ENCODE assay signal across 17 cellular contexts in the genomic region with DNA sequence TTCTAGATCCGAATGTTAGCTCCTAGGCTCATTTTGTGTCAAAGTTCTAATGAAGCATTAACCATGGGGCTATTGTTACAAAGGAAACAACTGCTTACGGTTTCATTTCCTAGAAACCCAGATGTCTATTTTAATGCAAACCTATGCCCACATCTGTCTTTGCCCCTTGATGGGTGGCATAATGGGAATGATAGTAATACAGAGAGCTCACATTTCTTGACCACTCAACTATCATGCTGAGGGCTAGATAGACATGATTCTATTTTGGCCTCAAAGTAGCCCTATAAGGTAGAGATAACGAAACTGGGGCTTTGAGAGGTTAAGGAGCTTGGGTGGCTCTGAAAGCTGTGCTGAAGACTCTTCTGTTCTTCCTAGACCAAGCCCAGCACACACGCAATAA. TPM values are rescaled to one million over a fixed set of nuclear protein-coding genes. Genes with fewer than 3 reads are reported as not detected.
DNase-seq lines count a peak whose midpoint lies in the region; ATAC-seq and TF ChIP-seq lines count a peak whose summit lies in the region.
"Had no signal": no experiment of that assay in that cellular context is flagged by ENCODE, and none has a peak within 500 bp of the region (broad histone marks: within the 10 kb centered on the region; RNA-seq: fewer than 3 reads in every experiment).

No MANE protein-coding gene starts in this region.

- intact Hi-C loops in left ventricle myocardium superior (cut with micrococcal nuclease), result no loop called here
- intact Hi-C loops in breast epithelium (cut with DNase I; ENCODE audit: low total_unique reads), result no loop called here

- no peaks in the 10 kb centered on the region for H4K20me1 ChIP-seq in DOHH2 (ENCODE audit: control insufficient read depth, insufficient read depth, low read depth, low read length)

- TF ChIP-seq CTCF in DOHH2 (IDR thresholded peaks at IDR 0.05; ENCODE audit: low read depth, low read length, poor library complexity, severe bottlenecking), result no peak
- no peak for TF ChIP-seq CTCF in nephron progenitor cell (IDR thresholded peaks at IDR 0.05)
- no peak for TF ChIP-seq CTCF in breast epithelium (IDR thresholded peaks at IDR 0.05)

- H3K27me3 Mint-ChIP-seq in nephron progenitor cell (ENCODE audit: low read depth, poor library complexity), result no peaks in the 10 kb centered on the region
- H3K27me3 Mint-ChIP-seq: activated CD4-positive, alpha-beta memory T cell treated with anti-CD3 and anti-CD28 coated beads for 36 hours had no signal

- H3K9me2 ChIP-seq in DOHH2 (replicated peaks; ENCODE audit: control insufficient read depth, low read length), result no peaks in the 10 kb centered on the region

- TF ChIP-seq POLR2A in breast epithelium (IDR thresholded peaks at IDR 0.05), result no peak

- H3K4me1 Mint-ChIP-seq in nephron progenitor cell, result no peaks in the 10 kb centered on the region

- DNase-seq in NCI-H2227 treated with DMSO at 0.1 percent for 48 hours (lab: John Stamatoyannopoulos, UW), result no peak
- DNase-seq in nephron progenitor cell, result no peak
- DNase-seq in left ventricle myocardium superior, result no peak
- DNase-seq in breast epithelium (ENCODE audit: low spot score in 2 of 2), result no peak
- DNase-seq: activated CD4-positive, alpha-beta memory T cell treated with anti-CD3 and anti-CD28 coated beads for 36 hours; caudate nucleus; NCI-H1930; T-helper 17 cell; uterus had no signal

- H3K9me3 ChIP-seq in DOHH2 (ENCODE audit: control insufficient read depth, insufficient read depth, low read length) (no peaks in the 10 kb centered on the region), breast epithelium (peaks cover 4 to 7% of the 10 kb centered on the region in 2 donors)
- H3K9me3 ChIP-seq: neutrophil, uterus had no signal

- no peaks in the 10 kb centered on the region for H3K36me3 Mint-ChIP-seq in nephron progenitor cell (ENCODE audit: low read depth)
- H3K36me3 Mint-ChIP-seq: activated CD4-positive, alpha-beta memory T cell treated with anti-CD3 and anti-CD28 coated beads for 36 hours had no signal

- peaks cover 51% of the 10 kb centered on the region for H3K4me1 ChIP-seq in DOHH2 (ENCODE audit: control insufficient read depth, low read length)
- no peaks in the 10 kb centered on the region for H3K4me1 ChIP-seq in breast epithelium
- H3K4me1 ChIP-seq: uterus had no signal

- peak; percentile 67 for ATAC-seq in GM19395 (IDR thresholded peaks at IDR 0.05; ENCODE audit: unreplicated experiment)
- peak; percentile 63 for ATAC-seq in HG02852 (IDR thresholded peaks at IDR 0.05; ENCODE audit: unreplicated experiment)
- peak; percentile 68 for ATAC-seq in HG03565 (IDR thresholded peaks at IDR 0.05; ENCODE audit: unreplicated experiment)
- ATAC-seq in left ventricle myocardium superior, result no peak
- ATAC-seq: HCT116, T-helper 17 cell had no signal

- no peak overlapping the region for H3K27ac ChIP-seq in DOHH2 (ENCODE audit: low read depth, low read length)
- H3K27ac ChIP-seq in breast epithelium, result no peak overlapping the region
- H3K27ac ChIP-seq: neutrophil, uterus had no signal

- peak overlapping the region; percentile 84 for H3K4me2 ChIP-seq in DOHH2 (ENCODE audit: low read length)

- H3K36me3 ChIP-seq in DOHH2 (ENCODE audit: control insufficient read depth, low read length), result peaks cover 5% of the 10 kb centered on the region; the same call in 1 of the 2 replicates
- no peaks in the 10 kb centered on the region for H3K36me3 ChIP-seq in breast epithelium
- H3K36me3 ChIP-seq: neutrophil, uterus had no signal

- no peaks in the 10 kb centered on the region for H3K79me2 ChIP-seq in DOHH2 (ENCODE audit: control insufficient read depth, low read length)

- no peak overlapping the region for H3K4me3 ChIP-seq in DOHH2 (ENCODE audit: low read length)
- no peak overlapping the region for H3K4me3 ChIP-seq in breast epithelium
- H3K4me3 ChIP-seq: lung, uterus had no signal

- H3K27me3 ChIP-seq in DOHH2 (ENCODE audit: control insufficient read depth, low read length) (no peaks in the 10 kb centered on the region), breast epithelium (peaks cover 0 to 19% of the 10 kb centered on the region in 2 donors)
- H3K27me3 ChIP-seq: neutrophil, uterus had no signal

- H3K9me3 Mint-ChIP-seq in nephron progenitor cell, result peaks cover 56% of the 10 kb centered on the region
- H3K9me3 Mint-ChIP-seq: activated CD4-positive, alpha-beta memory T cell treated with anti-CD3 and anti-CD28 coated beads for 36 hours had no signal

- no peaks in the 10 kb centered on the region for H3F3A ChIP-seq in DOHH2 (ENCODE audit: control insufficient read depth, insufficient read depth)

- H3K27ac Mint-ChIP-seq in nephron progenitor cell, result no peak overlapping the region
- H3K27ac Mint-ChIP-seq: activated CD4-positive, alpha-beta memory T cell treated with anti-CD3 and anti-CD28 coated beads for 36 hours; T-helper 17 cell had no signal

- H3K4me3 Mint-ChIP-seq in nephron progenitor cell, result no peak overlapping the region
- H3K4me3 Mint-ChIP-seq: activated CD4-positive, alpha-beta memory T cell treated with anti-CD3 and anti-CD28 coated beads for 36 hours; T-helper 17 cell had no signal

RNA-seq across cellular contexts. Expression of a gene that starts 1.9 kb away (rescaled TPM):
- total RNA-seq in left ventricle myocardium superior (0.67 TPM), breast epithelium (1 to 10 TPM in 2 of 3 donors, under 1 TPM in 1; 0.98 to 2.3 (median 1.3) TPM)
- total RNA-seq: activated CD4-positive, alpha-beta memory T cell treated with anti-CD3 and anti-CD28 coated beads for 36 hours had no signal

RNA-seq across cellular contexts. Expression of a gene that starts 37.7 kb away (rescaled TPM):
- total RNA-seq in left ventricle myocardium superior, result 1.4 TPM
- 1 to 10 TPM in 2 of 3 donors, under 1 TPM in 1; 0.66 to 6.6 (median 1.0) TPM for total RNA-seq in breast epithelium
- total RNA-seq: A673; activated CD4-positive, alpha-beta memory T cell treated with anti-CD3 and anti-CD28 coated beads for 36 hours had no signal
